In genomic region chr10:68334672-68335467, GRCh38 we compare ENCODE assay signal across 8 cellular contexts. TPM values are rescaled to one million over a fixed set of nuclear protein-coding genes. Genes with fewer than 3 reads are reported as not detected.
DNase-seq lines count a peak whose midpoint lies in the region; ATAC-seq and TF ChIP-seq lines count a peak whose summit lies in the region.

No MANE protein-coding gene starts in this region.

- H3K36me3 ChIP-seq in BJ (ENCODE audit: control insufficient read depth, insufficient read depth, low read length) (no peaks in the 10 kb centered on the region; the same call in 1 of the 2 replicates), Loucy (ENCODE audit: insufficient read depth, low read length) (peaks cover 33% of the 10 kb centered on the region), duodenal mucosa (ENCODE audit: control insufficient read depth in 1 of 2, insufficient read depth in 2 of 2, low read length in 2 of 2) (peaks cover 7 to 17% of the 10 kb centered on the region in 2 donors)

- peak overlapping the region; percentile 82 for H3K4me3 ChIP-seq in BJ (ENCODE audit: low read depth, low read length)
- peak overlapping the region; percentile 90 for H3K4me3 ChIP-seq in Loucy (ENCODE audit: low read length, poor library complexity, severe bottlenecking)
- H3K4me3 ChIP-seq in duodenal mucosa (ENCODE audit: low read depth in 1 of 2, low read length in 2 of 2): peak overlapping the region; percentile 91 to 94

- peaks cover 76% of the 10 kb centered on the region for H4K20me1 ChIP-seq in Loucy (ENCODE audit: insufficient read depth, low read length, poor library complexity, severe bottlenecking)

- H3K27ac ChIP-seq in duodenal mucosa (ENCODE audit: low read depth, low read length): no peak overlapping the region

- peaks cover 8% of the 10 kb centered on the region for H3K27me3 Mint-ChIP-seq in neural crest cell (ENCODE audit: low read depth)

- H3K36me3 Mint-ChIP-seq in neural crest cell (ENCODE audit: low read depth): peaks cover 29% of the 10 kb centered on the region

- H2AFZ ChIP-seq in Loucy (ENCODE audit: low read length): no peak overlapping the region

- H3K27ac Mint-ChIP-seq in neural crest cell (ENCODE audit: unreplicated experiment): peak overlapping the region; percentile 89

- no peaks in the 10 kb centered on the region for H3F3A ChIP-seq in Loucy (ENCODE audit: low read depth)

- no peak for TF ChIP-seq CTCF in BJ (IDR thresholded peaks at IDR 0.05; ENCODE audit: insufficient read depth, low read depth, low read length)
- no peak for TF ChIP-seq CTCF in Loucy (conservative IDR thresholded peaks at IDR 0.05; ENCODE audit: low read length)
- no peak for TF ChIP-seq CTCF in neural crest cell (conservative IDR thresholded peaks at IDR 0.05)

- H3K4me3 Mint-ChIP-seq in neural crest cell: peak overlapping the region; percentile 100

- H3K4me1 ChIP-seq in Loucy (ENCODE audit: insufficient read depth, low read length, poor library complexity, severe bottlenecking) (peaks cover 53% of the 10 kb centered on the region), duodenal mucosa (ENCODE audit: control insufficient read depth in 1 of 2, insufficient read depth in 2 of 2, low read length in 2 of 2) (peaks cover 34 to 36% of the 10 kb centered on the region in 2 donors)

- peak overlapping the region; percentile 91 for H3K4me2 ChIP-seq in Loucy (ENCODE audit: low read depth, low read length, poor library complexity, severe bottlenecking)

- no peak for DNase-seq in BJ (ENCODE audit: low read depth)
- DNase-seq in neural crest cell (ENCODE audit: low read depth, low spot score): no peak
- DNase-seq in NOMO-1 (lab: John Stamatoyannopoulos, UW; ENCODE audit: unreplicated experiment in 2 of 2): no peak

- POLR2A ChIA-PET in BJ (lab: Charles Lee): interaction anchor here (0.6 kb wide), 1 partner anchor 537 kb away, joined by 4 read pairs; no protein-coding TSS in a partner anchor

- no peak for ATAC-seq in GM18858 (IDR thresholded peaks at IDR 0.05; ENCODE audit: unreplicated experiment)
- ATAC-seq in HG03039 (IDR thresholded peaks at IDR 0.05; ENCODE audit: unreplicated experiment): no peak
- no peak for ATAC-seq in esophagus mucosa

- H3K9me2 ChIP-seq in Loucy (replicated peaks; ENCODE audit: low read depth, low read length): no peaks in the 10 kb centered on the region

- H3K79me2 ChIP-seq in Loucy (ENCODE audit: insufficient read depth, low read length): peaks cover 97% of the 10 kb centered on the region

- peaks cover 55% of the 10 kb centered on the region for H3K4me1 Mint-ChIP-seq in neural crest cell

- no peaks in the 10 kb centered on the region for H3K9me3 Mint-ChIP-seq in neural crest cell

- H3K9ac ChIP-seq in Loucy (ENCODE audit: low read depth, low read length, poor library complexity, severe bottlenecking) (peak overlapping the region; percentile 98), duodenal mucosa (ENCODE audit: low read depth in 1 of 2, low read length in 2 of 2) (peak overlapping the region; percentile 94 to 99)

- H3K9me3 ChIP-seq in Loucy (ENCODE audit: insufficient read depth, low read depth, low read length): no peaks in the 10 kb centered on the region
- H3K9me3 ChIP-seq in duodenal mucosa (ENCODE audit: control insufficient read depth in 1 of 2, low read length in 2 of 2): no peaks in the 10 kb centered on the region

- CTCF ChIA-PET in BJ (lab: Yijun Ruan, JAX): interaction anchor here (3.6 kb wide), 1 partner anchor 13 kb away, joined by 15 read pairs; no protein-coding TSS in a partner anchor

- H3K27me3 ChIP-seq in BJ (ENCODE audit: control insufficient read depth, insufficient read depth, low read length) (no peaks in the 10 kb centered on the region), Loucy (ENCODE audit: insufficient read depth, low read length, poor library complexity, severe bottlenecking) (peaks cover 12% of the 10 kb centered on the region), duodenal mucosa (ENCODE audit: control insufficient read depth in 1 of 2, insufficient read depth in 2 of 2, low read length in 2 of 2) (no peaks in the 10 kb centered on the region)

RNA-seq across cellular contexts. Expression of gene PBLD, which starts 2.1 kb away (rescaled TPM):
- 1.1 and 2.1 TPM in 2 replicates for polyA plus RNA-seq in BJ (2011; rRNA removed)
- polyA minus RNA-seq in BJ (2011; rRNA and poly(A)+ RNA removed): 0.66 and 1.5 TPM in 2 replicates
- total RNA-seq in neural crest cell (5.0 TPM in 2 replicates), esophagus mucosa (2.4 TPM)

RNA-seq across cellular contexts. Expression of gene HNRNPH3, which starts 3.0 kb away (rescaled TPM):
- 27.7 and 59.1 TPM in 2 replicates for polyA plus RNA-seq in BJ (2011; rRNA removed)
- polyA minus RNA-seq in BJ (2011; rRNA and poly(A)+ RNA removed): 15.7 and 24.1 TPM in 2 replicates
- total RNA-seq in neural crest cell (238 and 250 TPM in 2 replicates), esophagus mucosa (35.8 TPM)
